In genomic region chr2:111930875-111931274, GRCh38 we compare ENCODE assay signal across 1 cellular context.
TF ChIP-seq lines count a peak whose summit lies in the region.

No MANE protein-coding gene starts in this region.

TF ChIP-seq in GM12878, 131 proteins besides CTCF, POLR2A, EP300 and RAD21 (continued from another document):
- TF ChIP-seq IRF3 (IDR thresholded peaks at IDR 0.05) = no peak
- peak in 1 of 2 experiments; percentile 44; a peak in 1 of 4 replicates for TF ChIP-seq ETV6 (conservative IDR thresholded peaks at IDR 0.05 in 1 of 2, IDR thresholded peaks at IDR 0.05 in 1 of 2; ENCODE audit: borderline replicate concordance in 1 of 2, low read depth in 1 of 2)
- peak; percentile 62 for TF ChIP-seq EED (IDR thresholded peaks at IDR 0.05; ENCODE audit: low read depth)
- TF ChIP-seq TCF7 (IDR thresholded peaks at IDR 0.05; ENCODE audit: borderline replicate concordance) = peak; percentile 70
- peak; percentile 53; the same call in 1 of the 2 replicates for TF ChIP-seq ATF7 (IDR thresholded peaks at IDR 0.05; ENCODE audit: low read depth)
- TF ChIP-seq JUNB (IDR thresholded peaks at IDR 0.05) = peak; percentile 47
- peak; percentile 65 for TF ChIP-seq IKZF1 (conservative IDR thresholded peaks at IDR 0.05)
- 0 out of 2 replicates have a peak, but pooled peaks have one; percentile 7 for TF ChIP-seq CREM (IDR thresholded peaks at IDR 0.05; ENCODE audit: low read depth)
- no peak for TF ChIP-seq SREBF2 (IDR thresholded peaks at IDR 0.05; ENCODE audit: low read length)
